25 cellular contexts compared by ENCODE assay signal in the genomic region with DNA sequence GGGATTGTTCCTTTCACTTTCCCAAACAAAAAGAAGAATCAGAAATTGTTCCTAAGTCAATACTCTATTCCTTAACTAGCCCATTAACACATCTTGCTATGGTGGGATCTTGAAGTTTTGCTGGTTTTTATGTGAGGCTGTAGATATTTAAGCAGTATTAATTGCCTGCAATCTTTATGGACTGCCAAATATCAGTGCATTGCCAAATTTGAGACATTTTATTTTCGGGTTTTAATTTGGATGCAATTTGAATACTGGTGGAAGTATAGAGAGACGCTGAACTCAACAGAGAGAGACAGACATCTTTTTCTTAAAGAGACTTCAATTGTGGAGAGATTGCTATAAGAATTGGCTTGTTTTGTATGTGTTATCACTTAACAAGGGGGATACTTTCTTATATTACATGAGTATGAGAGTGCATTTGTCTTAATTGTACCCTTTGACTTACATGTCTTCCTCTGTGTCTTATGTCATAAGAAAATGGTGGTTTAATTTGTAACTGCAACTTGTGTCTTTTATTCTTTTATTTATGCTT. TPM values are rescaled to one million over a fixed set of nuclear protein-coding genes. Genes with fewer than 3 reads are reported as not detected.
A peak's percentile ranks its signal among the peaks of the same experiment; 100 is the strongest.
DNase-seq lines count a peak whose midpoint lies in the region; ATAC-seq and TF ChIP-seq lines count a peak whose summit lies in the region.
"Had no signal": no experiment of that assay in that cellular context is flagged by ENCODE, and none has a peak within 500 bp of the region (broad histone marks: within the 10 kb centered on the region; RNA-seq: fewer than 3 reads in every experiment).

No MANE protein-coding gene starts in this region.

- H3K9me3 ChIP-seq in iPS-18a (ENCODE audit: control insufficient read depth, low read depth, low read length): no peaks in the 10 kb centered on the region
- no peaks in the 10 kb centered on the region for H3K9me3 ChIP-seq in gastrocnemius medialis
- H3K9me3 ChIP-seq: BLaER1 treated with 17β-estradiol and CSF1 and Interleukin-3, amounts not matched to agents 10 nM and 100 nM; SK-N-SH had no signal

- H3K9me2 ChIP-seq in GM23338 (ENCODE audit: insufficient read depth): no peaks in the 10 kb centered on the region
- H3K9me2 ChIP-seq: SK-N-SH had no signal

- intact Hi-C loops in gastrocnemius medialis (cut with DNase I; ENCODE audit: low total_unique reads): no loop called here

- H3K4me1 Mint-ChIP-seq in GM23338 (peaks cover 79% of the 10 kb centered on the region), brain (peaks cover 65% of the 10 kb centered on the region)

- no peaks in the 10 kb centered on the region for H3K27me3 ChIP-seq in GM23338 (ENCODE audit: insufficient read depth)
- no peaks in the 10 kb centered on the region for H3K27me3 ChIP-seq in iPS-18a (ENCODE audit: control insufficient read depth, insufficient read depth, low read length)
- H3K27me3 ChIP-seq in gastrocnemius medialis: no peaks in the 10 kb centered on the region
- H3K27me3 ChIP-seq: BLaER1 treated with 17β-estradiol and CSF1 and Interleukin-3, amounts not matched to agents 10 nM and 100 nM had no signal

- H3K27ac ChIP-seq in GM23338 (ENCODE audit: low read depth): peak overlapping the region; percentile 16; the same call in 1 of the 2 replicates
- H3K27ac ChIP-seq in iPS-18a (ENCODE audit: low read length): no peak overlapping the region
- peak overlapping the region in 3 of 4 donors; percentile 65 to 84 (median 78) for H3K27ac ChIP-seq in gastrocnemius medialis
- H3K27ac ChIP-seq: BLaER1 treated with 17β-estradiol and CSF1 and Interleukin-3, amounts not matched to agents 10 nM and 100 nM had no signal

- peaks cover 87% of the 10 kb centered on the region for H3K79me2 ChIP-seq in GM23338 (replicated peaks; ENCODE audit: insufficient read depth)

- H3K4me3 Mint-ChIP-seq in GM23338 (peak overlapping the region; percentile 16; the same call in 1 of the 3 replicates), brain (peak overlapping the region in 4 of 5 experiments; percentile 41 to 84 (median 72))
- H3K4me3 Mint-ChIP-seq: CD8-positive, alpha-beta T cell; HFFc6 had no signal

- H3K4me3 ChIP-seq in GM23338 (no peak overlapping the region), iPS-18a (ENCODE audit: low read length) (peak overlapping the region; percentile 14), gastrocnemius medialis (peak overlapping the region; percentile 4 to 48 (median 31))
- H3K4me3 ChIP-seq: BLaER1 treated with 17β-estradiol and CSF1 and Interleukin-3, amounts not matched to agents 10 nM and 100 nM had no signal

- H3K27me3 Mint-ChIP-seq in GM23338 (ENCODE audit: insufficient read depth, low read depth, poor library complexity) (peaks cover 3% of the 10 kb centered on the region), brain (no peaks in the 10 kb centered on the region)

- TF ChIP-seq POLR2A in gastrocnemius medialis (IDR thresholded peaks at IDR 0.05): no peak

- no peak for DNase-seq in GM23338 (ENCODE audit: low spot score)
- no peak for DNase-seq in gastrocnemius medialis
- DNase-seq in AG08395 (ENCODE audit: low spot score): no peak
- no peak for DNase-seq in NK-92 treated with Interleukin-12 subunit alpha and Interleukin-12 subunit beta, amount 100 ng/mL, for 24 hours (lab: John Stamatoyannopoulos, UW)
- DNase-seq: CD8-positive, alpha-beta T cell; HFFc6; IMR-90; Karpas-422; NCI-H1048; NCI-H1436; NCI-H2029; NCI-H2171; NCI-H446; NCI-H526 treated with DMSO at 0.1 percent for 48 hours; SHP77 treated with DMSO at 0.1 percent for 48 hours; SK-N-SH had no signal

- H2AFZ ChIP-seq in GM23338: no peak overlapping the region

- H3K4me2 ChIP-seq in GM23338: peak overlapping the region; percentile 55
- H3K4me2 ChIP-seq: SK-N-SH had no signal

- no peak overlapping the region for H3K9ac ChIP-seq in iPS-18a (ENCODE audit: low read length)
- H3K9ac ChIP-seq: BLaER1 treated with 17β-estradiol and CSF1 and Interleukin-3, amounts not matched to agents 10 nM and 100 nM; SK-N-SH had no signal

- no peak for ATAC-seq in GM23338
- no peak for ATAC-seq in gastrocnemius medialis
- ATAC-seq in HG03342 (IDR thresholded peaks at IDR 0.05; ENCODE audit: unreplicated experiment): no peak
- no peak for ATAC-seq in HG02938 (IDR thresholded peaks at IDR 0.05; ENCODE audit: unreplicated experiment)
- ATAC-seq: CD8-positive, alpha-beta T cell had no signal

- H3K4me1 ChIP-seq in GM23338 (ENCODE audit: insufficient read depth) (peaks cover 59% of the 10 kb centered on the region), iPS-18a (ENCODE audit: control insufficient read depth, low read depth, low read length) (peaks cover 65% of the 10 kb centered on the region), gastrocnemius medialis (peaks cover 20 to 23% of the 10 kb centered on the region in 2 donors)

- H3K36me3 Mint-ChIP-seq in GM23338 (ENCODE audit: low read depth): no peaks in the 10 kb centered on the region
- H3K36me3 Mint-ChIP-seq in brain: no peaks in the 10 kb centered on the region
- H3K36me3 Mint-ChIP-seq: CD8-positive, alpha-beta T cell had no signal

- H4K20me1 ChIP-seq in GM23338 (replicated peaks; ENCODE audit: insufficient read depth): no peaks in the 10 kb centered on the region
- H4K20me1 ChIP-seq: BLaER1 treated with 17β-estradiol and CSF1 and Interleukin-3, amounts not matched to agents 10 nM and 100 nM had no signal

- H3K9me3 Mint-ChIP-seq in GM23338 (no peaks in the 10 kb centered on the region), brain (no peaks in the 10 kb centered on the region)
- H3K9me3 Mint-ChIP-seq: CD8-positive, alpha-beta T cell; HFFc6 had no signal

- H3K36me3 ChIP-seq in GM23338 (ENCODE audit: insufficient read depth) (no peaks in the 10 kb centered on the region), iPS-18a (ENCODE audit: control insufficient read depth, low read depth, low read length) (no peaks in the 10 kb centered on the region), gastrocnemius medialis (no peaks in the 10 kb centered on the region)
- H3K36me3 ChIP-seq: BLaER1 treated with 17β-estradiol and CSF1 and Interleukin-3, amounts not matched to agents 10 nM and 100 nM had no signal

- in situ Hi-C loops in gastrocnemius medialis (cut with MboI; ENCODE audit: low sequenced_read_pairs in 4 of 4): no loop called here

- H3F3A ChIP-seq in GM23338 (replicated peaks; ENCODE audit: low read depth): no peaks in the 10 kb centered on the region

- TF ChIP-seq CTCF in GM23338 (conservative IDR thresholded peaks at IDR 0.05; ENCODE audit: low read depth in 2 of 2) (no peak), brain (conservative IDR thresholded peaks at IDR 0.05) (no peak), gastrocnemius medialis (IDR thresholded peaks at IDR 0.05 in 4 of 5, conservative IDR thresholded peaks at IDR 0.05 in 1 of 5) (peak in 1 of 5 experiments; percentile 11)

- peak overlapping the region; percentile 94 for H3K27ac Mint-ChIP-seq in GM23338
- peak overlapping the region in 4 of 5 experiments; percentile 64 to 85 (median 73) for H3K27ac Mint-ChIP-seq in brain
- H3K27ac Mint-ChIP-seq: CD8-positive, alpha-beta T cell; HFFc6 had no signal

TF ChIP-seq in GM23338, 12 proteins besides CTCF, POLR2A, EP300 and RAD21 (continues in another document):
- TF ChIP-seq POLR2AphosphoS5 (IDR thresholded peaks at IDR 0.05; ENCODE audit: low read depth): no peak
- TF ChIP-seq ZNF114 (CRISPR knock-in tag; IDR thresholded peaks at IDR 0.05): no peak
- TF ChIP-seq EZH2phosphoT487 (IDR thresholded peaks at IDR 0.05; ENCODE audit: unreplicated experiment): no peak
- TF ChIP-seq, protein P1, sequence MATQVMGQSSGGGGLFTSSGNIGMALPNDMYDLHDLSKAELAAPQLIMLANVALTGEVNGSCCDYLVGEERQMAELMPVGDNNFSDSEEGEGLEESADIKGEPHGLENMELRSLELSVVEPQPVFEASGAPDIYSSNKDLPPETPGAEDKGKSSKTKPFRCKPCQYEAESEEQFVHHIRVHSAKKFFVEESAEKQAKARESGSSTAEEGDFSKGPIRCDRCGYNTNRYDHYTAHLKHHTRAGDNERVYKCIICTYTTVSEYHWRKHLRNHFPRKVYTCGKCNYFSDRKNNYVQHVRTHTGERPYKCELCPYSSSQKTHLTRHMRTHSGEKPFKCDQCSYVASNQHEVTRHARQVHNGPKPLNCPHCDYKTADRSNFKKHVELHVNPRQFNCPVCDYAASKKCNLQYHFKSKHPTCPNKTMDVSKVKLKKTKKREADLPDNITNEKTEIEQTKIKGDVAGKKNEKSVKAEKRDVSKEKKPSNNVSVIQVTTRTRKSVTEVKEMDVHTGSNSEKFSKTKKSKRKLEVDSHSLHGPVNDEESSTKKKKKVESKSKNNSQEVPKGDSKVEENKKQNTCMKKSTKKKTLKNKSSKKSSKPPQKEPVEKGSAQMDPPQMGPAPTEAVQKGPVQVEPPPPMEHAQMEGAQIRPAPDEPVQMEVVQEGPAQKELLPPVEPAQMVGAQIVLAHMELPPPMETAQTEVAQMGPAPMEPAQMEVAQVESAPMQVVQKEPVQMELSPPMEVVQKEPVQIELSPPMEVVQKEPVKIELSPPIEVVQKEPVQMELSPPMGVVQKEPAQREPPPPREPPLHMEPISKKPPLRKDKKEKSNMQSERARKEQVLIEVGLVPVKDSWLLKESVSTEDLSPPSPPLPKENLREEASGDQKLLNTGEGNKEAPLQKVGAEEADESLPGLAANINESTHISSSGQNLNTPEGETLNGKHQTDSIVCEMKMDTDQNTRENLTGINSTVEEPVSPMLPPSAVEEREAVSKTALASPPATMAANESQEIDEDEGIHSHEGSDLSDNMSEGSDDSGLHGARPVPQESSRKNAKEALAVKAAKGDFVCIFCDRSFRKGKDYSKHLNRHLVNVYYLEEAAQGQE (IDR thresholded peaks at IDR 0.05; ENCODE audit: unreplicated experiment): no peak
- no peak for TF ChIP-seq JUNB (IDR thresholded peaks at IDR 0.05; ENCODE audit: unreplicated experiment)
- no peak for TF ChIP-seq CREB1 (CRISPR knock-in tag; IDR thresholded peaks at IDR 0.05; ENCODE audit: low read depth)
- TF ChIP-seq STAT1 (IDR thresholded peaks at IDR 0.05; ENCODE audit: unreplicated experiment): no peak

RNA-seq across cellular contexts. Expression of a gene that starts 10.0 kb away (rescaled TPM):
- total RNA-seq in GM23338 (2014; rRNA removed; shearing (Covaris generic)): 13.3 and 16.4 TPM in 2 replicates
- polyA plus RNA-seq in GM23338 (2016; fragmentation: Nextera tagmentation; extraction: Ambion mirVana): 31.5 and 47.5 TPM in 2 replicates
- polyA plus RNA-seq in brain (ENCODE audit: insufficient read depth, low read depth, low replicate concordance): 5.9 TPM
- total RNA-seq in gastrocnemius medialis: 1 to 10 TPM; 2.7 to 9.0 (median 6.0) TPM
- total RNA-seq: H4, HFFc6, HT-29, IMR-90, MCF 10A, RPMI7951 had no signal
- polyA plus RNA-seq: IMR-90 had no signal
